Comparison of ENCODE assay signal across 13 cellular contexts in the genomic region with DNA sequence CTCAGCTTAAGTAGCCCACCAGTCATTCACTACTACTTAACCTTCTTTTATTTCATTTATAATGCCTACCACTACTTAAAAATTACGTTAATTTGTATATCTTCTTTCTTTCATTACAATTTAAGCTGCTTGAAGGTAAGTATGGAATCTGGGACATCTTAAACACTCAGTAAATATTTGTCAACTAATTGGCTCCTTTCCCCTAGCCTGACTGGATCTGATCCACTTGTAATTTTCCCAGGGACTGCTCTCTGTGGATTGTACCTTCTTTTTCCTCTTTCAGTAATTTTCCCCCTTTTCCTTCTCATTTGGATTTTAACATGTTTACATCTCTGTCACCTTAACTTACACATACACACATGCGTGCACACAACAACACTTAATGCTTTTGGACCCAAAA.
DNase-seq lines count a peak whose midpoint lies in the region; ATAC-seq and TF ChIP-seq lines count a peak whose summit lies in the region.
"Had no signal": no experiment of that assay in that cellular context is flagged by ENCODE, and none has a peak within 500 bp of the region (broad histone marks: within the 10 kb centered on the region; RNA-seq: fewer than 3 reads in every experiment).

No MANE protein-coding gene starts in this region.

- ATAC-seq in Right ventricle myocardium inferior (no peak), HG02642 (IDR thresholded peaks at IDR 0.05; ENCODE audit: poor library complexity, unreplicated experiment) (no peak), GM18867 (IDR thresholded peaks at IDR 0.05; ENCODE audit: unreplicated experiment) (no peak)

- no peaks in the 10 kb centered on the region for H3K9me3 ChIP-seq in left ventricle myocardium inferior (replicated peaks)
- H3K9me3 ChIP-seq in muscle layer of duodenum (ENCODE audit: control insufficient read depth in 1 of 2, low read length in 2 of 2) = no peaks in the 10 kb centered on the region
- H3K9me3 ChIP-seq: HAP-1 had no signal

- H3K27me3 ChIP-seq in left ventricle myocardium inferior (ENCODE audit: low read depth) (no peaks in the 10 kb centered on the region), muscle layer of duodenum (ENCODE audit: low read depth, low read length) (no peaks in the 10 kb centered on the region)

- in situ Hi-C loops in G401 (cut with HindIII; ENCODE audit: low sequenced_read_pairs) = no loop called here

- H3K27ac ChIP-seq in left ventricle myocardium inferior (replicated peaks) = peak overlapping the region; percentile 17
- peak overlapping the region; percentile 11 for H3K27ac ChIP-seq in cingulate gyrus (ENCODE audit: low read depth, low read length)
- peak overlapping the region; percentile 1 for H3K27ac ChIP-seq in muscle layer of duodenum (ENCODE audit: low read length)
- H3K27ac ChIP-seq: HL-60 had no signal

- DNase-seq in left ventricle myocardium inferior (no peak), Right ventricle myocardium inferior (ENCODE audit: missing footprints) (no peak), G401 (ENCODE audit: low spot score) (no peak)
- DNase-seq: CD4-positive, alpha-beta T cell; DMS79 treated with DMSO at 0.1 percent for 48 hours; EL; GDM1 had no signal

- H3K4me1 ChIP-seq in left ventricle myocardium inferior (peaks cover 12% of the 10 kb centered on the region), muscle layer of duodenum (ENCODE audit: control insufficient read depth in 1 of 2, insufficient read depth in 2 of 2, low read length in 2 of 2) (no peaks in the 10 kb centered on the region)
- H3K4me1 ChIP-seq: HAP-1 had no signal

- no peak overlapping the region for H3K4me3 ChIP-seq in left ventricle myocardium inferior
- no peak overlapping the region for H3K4me3 ChIP-seq in muscle layer of duodenum (ENCODE audit: low read depth in 1 of 2, low read length in 2 of 2)
- H3K4me3 ChIP-seq: HAP-1 had no signal

- TF ChIP-seq CTCF in left ventricle myocardium inferior (IDR thresholded peaks at IDR 0.05; ENCODE audit: borderline replicate concordance) = no peak

- intact Hi-C loops in left ventricle myocardium inferior (cut with micrococcal nuclease) = loop anchor here (10.0 kb wide), 1 partner anchor 47 kb away; no protein-coding TSS in a partner anchor
- intact Hi-C loops in Right ventricle myocardium inferior (cut with DNase I) = loop anchor here (5.0 kb wide), 1 partner anchor 50 kb away; no protein-coding TSS in a partner anchor

- H3K36me3 ChIP-seq in left ventricle myocardium inferior = peaks cover 66% of the 10 kb centered on the region
- peaks cover 21 to 41% of the 10 kb centered on the region in 2 donors for H3K36me3 ChIP-seq in muscle layer of duodenum (ENCODE audit: control insufficient read depth in 1 of 2, insufficient read depth in 2 of 2, low read length in 2 of 2)
